ENCODE assay signal across 9 cellular contexts in the genomic region with DNA sequence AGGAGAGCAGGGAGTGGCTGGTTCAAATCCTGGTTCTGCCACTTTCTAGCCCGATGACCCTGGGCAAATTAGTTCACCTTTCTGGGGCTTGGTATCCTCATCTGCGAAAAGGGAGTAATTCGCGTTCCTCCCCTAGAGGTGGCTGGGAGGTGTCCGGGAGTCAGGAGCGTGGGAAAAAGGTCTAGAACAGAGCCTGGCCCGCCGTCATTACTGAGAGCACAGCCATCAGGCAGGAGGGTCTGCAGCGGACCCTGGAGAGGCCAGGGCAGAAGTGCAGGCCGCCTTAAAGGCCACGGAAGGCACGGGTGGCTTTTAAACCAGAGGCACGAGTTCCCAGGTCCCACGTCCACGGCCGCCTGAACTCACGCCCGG. TPM values are rescaled to one million over a fixed set of nuclear protein-coding genes. Genes with fewer than 3 reads are reported as not detected.
DNase-seq lines count a peak whose midpoint lies in the region; ATAC-seq and TF ChIP-seq lines count a peak whose summit lies in the region.
"Had no signal": no experiment of that assay in that cellular context is flagged by ENCODE, and none has a peak within 500 bp of the region (broad histone marks: within the 10 kb centered on the region; RNA-seq: fewer than 3 reads in every experiment).

No MANE protein-coding gene starts in this region.

- H3K36me3 ChIP-seq in A673 (ENCODE audit: insufficient read depth, low read length, poor library complexity, severe bottlenecking) (peaks cover 12% of the 10 kb centered on the region), HUES64 (ENCODE audit: insufficient read depth, low read length) (peaks cover 10% of the 10 kb centered on the region), muscle layer of colon (ENCODE audit: insufficient read depth, low read length) (peaks cover 10% of the 10 kb centered on the region)

- H3K27me3 ChIP-seq in A673 (replicated peaks; ENCODE audit: insufficient read depth, low read depth, low read length, poor library complexity), result peaks cover 28% of the 10 kb centered on the region
- peaks cover 39% of the 10 kb centered on the region for H3K27me3 ChIP-seq in HUES64 (ENCODE audit: insufficient read depth, low read length)
- H3K27me3 ChIP-seq in muscle layer of colon (ENCODE audit: control insufficient read depth in 1 of 2, insufficient read depth in 2 of 2, low read length in 2 of 2), result peaks cover 1 to 30% of the 10 kb centered on the region in 2 donors

- intact Hi-C loops in A673 (cut with micrococcal nuclease; ENCODE audit: unreplicated experiment), result no loop called here

- H3K9ac ChIP-seq in HUES64 (ENCODE audit: low read depth, low read length) (peak overlapping the region; percentile 84), muscle layer of colon (ENCODE audit: low read length) (peak overlapping the region; percentile 50)

- no TSS peak for BruUV-seq in A673 (replicated peaks; lab: Mats Ljungman, UMichigan)

- peaks cover 11% of the 10 kb centered on the region for H3K4me1 ChIP-seq in A673 (ENCODE audit: insufficient read depth, low read length, poor library complexity, severe bottlenecking)
- 0 out of 2 replicates have a peak, but pooled peaks cover 10% of the 10 kb centered on the region for H3K4me1 ChIP-seq in HUES64 (ENCODE audit: insufficient read depth, low read length)
- H3K4me1 ChIP-seq in muscle layer of colon (ENCODE audit: insufficient read depth, low read length), result peaks cover 35% of the 10 kb centered on the region

- no peak for TF ChIP-seq CTCF in A673 (conservative IDR thresholded peaks at IDR 0.05; ENCODE audit: low read depth, low read length)
- TF ChIP-seq CTCF in cardiac fibroblast (IDR thresholded peaks at IDR 0.05; ENCODE audit: low read depth, low read length), result no peak

- H3K4me3 ChIP-seq in A673 (ENCODE audit: low read depth, low read length, poor library complexity, severe bottlenecking), result peak overlapping the region; percentile 99
- H3K4me3 ChIP-seq in HUES64 (ENCODE audit: low read length), result peak overlapping the region; percentile 97
- peak overlapping the region; percentile 83 to 87 for H3K4me3 ChIP-seq in cardiac fibroblast (replicated peaks in 1 of 2; ENCODE audit: low read depth in 2 of 2, low read length in 2 of 2)
- peak overlapping the region; percentile 83 to 89 for H3K4me3 ChIP-seq in muscle layer of colon (ENCODE audit: low read depth in 1 of 2, low read length in 2 of 2)

- 7% methylated on average over 18 of the region's 18 CpGs for WGBS in HUES64

- H3K9me3 ChIP-seq in A673 (ENCODE audit: low read depth, low read length, poor library complexity, severe bottlenecking) (no peaks in the 10 kb centered on the region), HUES64 (ENCODE audit: insufficient read depth, low read depth, low read length) (no peaks in the 10 kb centered on the region), muscle layer of colon (ENCODE audit: low read length) (no peaks in the 10 kb centered on the region)

- H3K27ac ChIP-seq in A673 (ENCODE audit: low read depth, low read length, poor library complexity, severe bottlenecking) (peak overlapping the region; percentile 85), HUES64 (ENCODE audit: low read depth, low read length) (no peak overlapping the region), muscle layer of colon (ENCODE audit: low read depth, low read length) (peak overlapping the region; percentile 66)

- POLR2A ChIA-PET in A673 (lab: Charles Lee; ENCODE audit: low non-redundant PET), result no interaction called here

- ATAC-seq in HG02981 (IDR thresholded peaks at IDR 0.05; ENCODE audit: unreplicated experiment) (no peak), GM19397 (IDR thresholded peaks at IDR 0.05; ENCODE audit: unreplicated experiment) (no peak), GM21360 (IDR thresholded peaks at IDR 0.05; ENCODE audit: unreplicated experiment) (no peak)

- no peak for DNase-seq in A673 (ENCODE audit: low spot score)
- DNase-seq in cardiac fibroblast (ENCODE audit: low read depth in 2 of 2), result no peak
- DNase-seq in mesenteric fat pad (ENCODE audit: low spot score), result no peak

- CTCF ChIA-PET in A673 (lab: Charles Lee), result interaction anchor here (0.8 kb wide), 1 partner anchor 351 kb away, joined by 3 read pairs; no protein-coding TSS in a partner anchor

RNA-seq across cellular contexts. Expression of a gene that starts 0.9 kb away (rescaled TPM):
- total RNA-seq in A673 (2021) (45.6 and 53.6 TPM in 2 replicates), mesenteric fat pad (23.0 TPM)
- polyA plus RNA-seq in HUES64 (2013, experiment 1 of 2), result 16.4 TPM
- 16.7 TPM for polyA plus RNA-seq in HUES64 (2013, experiment 2 of 2)

RNA-seq across cellular contexts. Expression of a gene that starts 4.6 kb away (rescaled TPM):
- total RNA-seq in A673 (2021) (not detected in 2 replicates), mesenteric fat pad (0.58 TPM)
- polyA plus RNA-seq in HUES64 (2013, experiment 1 of 2), result 1.9 TPM
- 3.3 TPM for polyA plus RNA-seq in HUES64 (2013, experiment 2 of 2)
- total RNA-seq: T-helper 1 cell treated with Interleukin-12 subunit alpha and Interleukin-12 subunit beta and Interleukin-4 antibody, amounts not matched to agents 30 ng/mL and 1 ng/mL, for 36 hours had no signal

RNA-seq across cellular contexts. Expression of a gene that starts 30.7 kb away (rescaled TPM):
- total RNA-seq in A673 (2021) (4.6 and 7.6 TPM in 2 replicates), mesenteric fat pad (53.7 TPM)
- 0.40 TPM for polyA plus RNA-seq in HUES64 (2013, experiment 1 of 2)
- polyA plus RNA-seq in HUES64 (2013, experiment 2 of 2), result 0.44 TPM

RNA-seq across cellular contexts. Expression of a gene that starts 49.4 kb away (rescaled TPM):
- total RNA-seq in A673 (2021), result 0.13 TPM in 1 of 2 replicates, not detected in the other
- 0.10 TPM for polyA plus RNA-seq in HUES64 (2013, experiment 1 of 2)
- 0.19 TPM for polyA plus RNA-seq in HUES64 (2013, experiment 2 of 2)
- 0.55 TPM for total RNA-seq in mesenteric fat pad
